25 cellular contexts compared by ENCODE assay signal in genomic region chr10:110670335-110670734, GRCh38. TPM values are rescaled to one million over a fixed set of nuclear protein-coding genes. Genes with fewer than 3 reads are reported as not detected.
DNase-seq lines count a peak whose midpoint lies in the region; ATAC-seq and TF ChIP-seq lines count a peak whose summit lies in the region.
"Had no signal": no experiment of that assay in that cellular context is flagged by ENCODE, and none has a peak within 500 bp of the region (broad histone marks: within the 10 kb centered on the region; RNA-seq: fewer than 3 reads in every experiment).

No MANE protein-coding gene starts in this region.

- H3K9me3 ChIP-seq in heart left ventricle (no peaks in the 10 kb centered on the region), skeletal muscle tissue (ENCODE audit: control insufficient read depth in 3 of 3, low read length in 3 of 3) (no peaks in the 10 kb centered on the region)
- H3K9me3 ChIP-seq: BE2C, SK-N-SH had no signal

- H3K27ac Mint-ChIP-seq in mesothelial cell of epicardium: peak overlapping the region; percentile 96
- H3K27ac Mint-ChIP-seq: CD14-positive monocyte, IgD-negative memory B cell had no signal

- H3K36me3 Mint-ChIP-seq in mesothelial cell of epicardium: no peaks in the 10 kb centered on the region
- H3K36me3 Mint-ChIP-seq: CD14-positive monocyte, IgD-negative memory B cell had no signal

- intact Hi-C loops in heart left ventricle (cut with DNase I) (loop anchor here in 4 of 10 donors (5.0 to 10.0 kb wide), 2 partner anchors 58 to 224 kb away; no protein-coding TSS in a partner anchor), left cardiac atrium (cut with DNase I) (no loop called here)

- no peaks in the 10 kb centered on the region for H3K27me3 Mint-ChIP-seq in mesothelial cell of epicardium (ENCODE audit: low read depth)

- H3K4me1 Mint-ChIP-seq in mesothelial cell of epicardium: peaks cover 44% of the 10 kb centered on the region

- no peaks in the 10 kb centered on the region for H3K9me3 Mint-ChIP-seq in mesothelial cell of epicardium
- H3K9me3 Mint-ChIP-seq: CD14-positive monocyte, IgD-negative memory B cell had no signal

- H3K9ac ChIP-seq in skeletal muscle tissue (ENCODE audit: low read depth in 1 of 3, low read length in 3 of 3): no peak overlapping the region
- H3K9ac ChIP-seq: SK-N-SH had no signal

- DNase-seq in heart left ventricle (no peak), left cardiac atrium (no peak), GM12865 (ENCODE audit: low read depth) (peak; percentile 18), mesothelial cell of epicardium (ENCODE audit: low spot score in 2 of 2, unreplicated experiment in 2 of 2) (no peak), caudate nucleus (lab: John Stamatoyannopoulos, UW) (no peak), SW480 (ENCODE audit: low spot score) (no peak)
- DNase-seq: 8988T, ACHN, BE2C, DMS53, NCI-H1048, NCI-H1417, NCI-H1694 treated with DMSO at 0.1 percent for 48 hours, NCI-H2081, NCI-H2171, NCI-H226, NCI-H510A, NCI-H69, SK-N-SH had no signal

- no peak for ATAC-seq in heart left ventricle
- no peak for ATAC-seq in left cardiac atrium
- ATAC-seq: HCT116, Panc1 had no signal

- TF ChIP-seq POLR2A in heart left ventricle (IDR thresholded peaks at IDR 0.05): no peak

- H3K4me3 Mint-ChIP-seq in mesothelial cell of epicardium: no peak overlapping the region

- peak overlapping the region in 9 of 12 donors; percentile 12 to 97 (median 88) for H3K27ac ChIP-seq in heart left ventricle
- peak overlapping the region; percentile 99 for H3K27ac ChIP-seq in skeletal muscle tissue (ENCODE audit: low read depth, low read length)
- no peak overlapping the region for H3K27ac ChIP-seq in caudate nucleus (ENCODE audit: low read depth, low read length)
- H3K27ac ChIP-seq: HL-60 had no signal

- no peaks in the 10 kb centered on the region for H3K36me3 ChIP-seq in heart left ventricle
- no peaks in the 10 kb centered on the region for H3K36me3 ChIP-seq in skeletal muscle tissue (ENCODE audit: control insufficient read depth in 3 of 3, insufficient read depth in 3 of 3, low read length in 3 of 3)
- H3K36me3 ChIP-seq: BE2C had no signal

- H3K27me3 ChIP-seq in heart left ventricle (peaks cover 0 to 5% (median 0%) of the 10 kb centered on the region in 9 donors), skeletal muscle tissue (ENCODE audit: control insufficient read depth in 3 of 3, insufficient read depth in 3 of 3, low read length in 3 of 3) (no peaks in the 10 kb centered on the region)
- H3K27me3 ChIP-seq: BE2C had no signal

- peaks cover 0 to 77% (median 25%) of the 10 kb centered on the region in 12 donors for H3K4me1 ChIP-seq in heart left ventricle
- H3K4me1 ChIP-seq in skeletal muscle tissue (ENCODE audit: control insufficient read depth in 3 of 3, insufficient read depth in 3 of 3, low read length in 3 of 3): peaks cover 28 to 37% (median 34%) of the 10 kb centered on the region in 3 donors

- no peak for TF ChIP-seq CTCF in heart left ventricle (IDR thresholded peaks at IDR 0.05)
- no peak for TF ChIP-seq CTCF in GM12865 (IDR thresholded peaks at IDR 0.05; ENCODE audit: insufficient read depth, low read depth, low read length, missing control alignments)
- TF ChIP-seq CTCF in mesothelial cell of epicardium (IDR thresholded peaks at IDR 0.05; ENCODE audit: unreplicated experiment): no peak

- 51 to 64% (median 56%) methylated on average over 6 of the region's 6 CpGs for WGBS in heart left ventricle, 4 donors

- H3K4me3 ChIP-seq in heart left ventricle (no peak overlapping the region), GM12865 (ENCODE audit: low read depth, low read length) (no peak overlapping the region), skeletal muscle tissue (ENCODE audit: low read length in 3 of 3) (no peak overlapping the region)

RNA-seq across cellular contexts. Expression of gene RBM20, which starts 26.2 kb away (rescaled TPM):
- 100 to 1,000 TPM in 4 of 9 donors, 10 to 100 TPM in 5; 73.0 to 152 (median 96.9) TPM for total RNA-seq in heart left ventricle
- polyA plus RNA-seq in heart left ventricle: 10 to 100 TPM; 29.9 to 53.5 TPM
- total RNA-seq in left cardiac atrium: 10 to 100 TPM; 37.2 to 44.1 TPM
- total RNA-seq in mesothelial cell of epicardium: 20.5 to 23.3 TPM (median 20.7 TPM) in 3 replicates
- total RNA-seq in skeletal muscle tissue: 6.3 TPM
- polyA plus RNA-seq: CD14-positive monocyte, IgD-negative memory B cell had no signal
